Comparison of ENCODE assay signal across 16 cellular contexts in genomic region chr10:125337510-125337909, GRCh38.
DNase-seq lines count a peak whose midpoint lies in the region; TF ChIP-seq lines count a peak whose summit lies in the region.
"Had no signal": no experiment of that assay in that cellular context is flagged by ENCODE, and none has a peak within 500 bp of the region (broad histone marks: within the 10 kb centered on the region; RNA-seq: fewer than 3 reads in every experiment).

No MANE protein-coding gene starts in this region.

- H3K4me3 ChIP-seq in cardiac fibroblast (replicated peaks in 1 of 2; ENCODE audit: low read depth in 2 of 2, low read length in 2 of 2): no peak overlapping the region
- H3K4me3 ChIP-seq: SJSA1 had no signal

- DNase-seq in DMS53 (lab: John Stamatoyannopoulos, UW) (peak; percentile 11), DMS53 treated with DMSO at 0.1 percent for 48 hours (lab: John Stamatoyannopoulos, UW; ENCODE audit: unreplicated experiment) (no peak), cardiac fibroblast (ENCODE audit: low read depth in 2 of 2) (no peak), iPS-NIHi11 (ENCODE audit: low spot score) (peak; percentile 42), nucleus accumbens (lab: John Stamatoyannopoulos, UW) (no peak), NCI-H2029 treated with DMSO at 0.1 percent for 48 hours (lab: John Stamatoyannopoulos, UW) (no peak), cerebellar cortex (ENCODE audit: low spot score) (no peak), cardiac septum (ENCODE audit: low spot score) (no peak)
- DNase-seq: C1 segment of cervical spinal cord, HCEC 1CT, KBM-7, NCI-H1417 treated with DMSO at 0.1 percent for 48 hours, NCI-H2029, NCI-H2171 treated with DMSO at 0.1 percent for 48 hours, NCI-H774 had no signal

- peak; percentile 3 for TF ChIP-seq CTCF in cardiac fibroblast (IDR thresholded peaks at IDR 0.05; ENCODE audit: low read depth, low read length)

- intact Hi-C loops in cardiac septum (cut with DNase I): loop anchor here (10.0 kb wide), 1 partner anchor 293 kb away; no protein-coding TSS in a partner anchor

Comparison
In these comparisons a context has a peak if more than half of its experiments do, and no peak if none do; other contexts are left out.
1. DNase-seq: peak in DMS53 (single experiment) and iPS-NIHi11 (single experiment); none in DMS53 treated with DMSO at 0.1 percent for 48 hours (single experiment), cardiac fibroblast (0 of 2), nucleus accumbens (0 of 56), NCI-H2029 treated with DMSO at 0.1 percent for 48 hours (single experiment), cerebellar cortex (single experiment) and cardiac septum (single experiment).